Comparison of ENCODE assay signal across 1 cellular context in genomic region chr3:15171096-15171495, GRCh38.
TF ChIP-seq lines count a peak whose summit lies in the region.

No MANE protein-coding gene starts in this region.

TF ChIP-seq in GM12878, 131 proteins besides CTCF, POLR2A, EP300 and RAD21 (continued from another document):
- TF ChIP-seq ZNF687 (IDR thresholded peaks at IDR 0.05) (no peak), GABPA (IDR thresholded peaks at IDR 0.05; ENCODE audit: low read depth) (no peak), IKZF2 (IDR thresholded peaks at IDR 0.05) (peak; percentile 61 to 66; a peak in 3 of 4 replicates), BCL11A (IDR thresholded peaks at IDR 0.05; ENCODE audit: low read depth, low read length) (no peak), EGR1 (IDR thresholded peaks at IDR 0.05; ENCODE audit: borderline replicate concordance in 1 of 2, low read depth in 2 of 2, low read length in 2 of 2) (no peak), IKZF1 (conservative IDR thresholded peaks at IDR 0.05) (peak; percentile 59), KDM1A (IDR thresholded peaks at IDR 0.05; ENCODE audit: borderline replicate concordance) (no peak)
